In the genomic region with DNA sequence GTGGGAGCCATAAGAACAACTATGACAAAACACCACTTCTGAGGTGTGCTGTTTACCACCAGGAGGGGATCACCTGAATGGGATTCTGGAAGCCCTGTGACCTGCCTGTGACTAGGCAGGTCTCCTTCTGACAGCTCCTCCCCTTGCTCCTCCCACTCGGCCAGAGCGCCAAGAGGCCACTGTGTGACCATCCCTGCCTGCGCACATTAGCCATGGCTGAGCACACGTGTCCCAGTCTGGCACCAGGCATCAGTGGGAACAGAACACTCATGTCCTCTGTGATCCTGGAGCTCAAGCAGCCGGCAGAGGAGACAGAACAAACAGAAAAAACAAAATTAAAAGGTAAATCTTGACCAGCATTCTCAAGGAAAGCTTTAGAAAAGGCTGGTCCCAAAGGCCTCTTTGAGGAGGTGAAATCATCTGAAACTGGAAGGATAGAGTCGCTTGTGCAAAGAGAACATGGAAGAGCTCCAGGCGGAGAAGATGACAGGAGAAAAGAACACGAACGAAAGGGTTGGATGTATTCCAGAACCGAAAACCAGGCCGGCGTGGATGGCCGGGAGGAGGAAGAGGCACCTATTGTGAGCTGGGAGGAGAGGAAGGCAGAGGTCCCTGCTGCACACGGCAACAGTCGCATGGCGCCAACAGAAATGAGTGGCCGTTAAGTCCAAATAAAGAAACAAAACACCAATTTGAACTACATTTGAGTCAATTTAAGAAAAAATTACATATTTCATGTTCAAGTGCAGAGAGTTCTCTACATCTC, we compare ENCODE assay signal across 1 cellular context.
TF ChIP-seq lines count a peak whose summit lies in the region.

No MANE protein-coding gene starts in this region.

TF ChIP-seq in endothelial cell of umbilical vein, 7 proteins besides CTCF, POLR2A, EP300 and RAD21:
- no peak for TF ChIP-seq JUN (IDR thresholded peaks at IDR 0.05; ENCODE audit: borderline replicate concordance, insufficient read depth, insufficient read length, low read depth)
- TF ChIP-seq EZH2 (IDR thresholded peaks at IDR 0.05; ENCODE audit: borderline replicate concordance, low read depth, low read length, severe bottlenecking), result no peak
- no peak for TF ChIP-seq FOS (IDR thresholded peaks at IDR 0.05; ENCODE audit: borderline replicate concordance, insufficient read depth, low read length)
- TF ChIP-seq, protein P1, sequence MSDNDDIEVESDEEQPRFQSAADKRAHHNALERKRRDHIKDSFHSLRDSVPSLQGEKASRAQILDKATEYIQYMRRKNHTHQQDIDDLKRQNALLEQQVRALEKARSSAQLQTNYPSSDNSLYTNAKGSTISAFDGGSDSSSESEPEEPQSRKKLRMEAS (IDR thresholded peaks at IDR 0.05; ENCODE audit: insufficient read depth, insufficient read length), result no peak
- TF ChIP-seq GATA2 (IDR thresholded peaks at IDR 0.05; ENCODE audit: insufficient read depth, insufficient read length, low read depth, low read length), result no peak
- no peak for TF ChIP-seq MYC (IDR thresholded peaks at IDR 0.05; ENCODE audit: low read depth, low read length)
- no peak for TF ChIP-seq POLR2AphosphoS5 (IDR thresholded peaks at IDR 0.05; ENCODE audit: insufficient read depth, low read depth, low read length)
